ENCODE assay signal across 24 cellular contexts in the genomic region with DNA sequence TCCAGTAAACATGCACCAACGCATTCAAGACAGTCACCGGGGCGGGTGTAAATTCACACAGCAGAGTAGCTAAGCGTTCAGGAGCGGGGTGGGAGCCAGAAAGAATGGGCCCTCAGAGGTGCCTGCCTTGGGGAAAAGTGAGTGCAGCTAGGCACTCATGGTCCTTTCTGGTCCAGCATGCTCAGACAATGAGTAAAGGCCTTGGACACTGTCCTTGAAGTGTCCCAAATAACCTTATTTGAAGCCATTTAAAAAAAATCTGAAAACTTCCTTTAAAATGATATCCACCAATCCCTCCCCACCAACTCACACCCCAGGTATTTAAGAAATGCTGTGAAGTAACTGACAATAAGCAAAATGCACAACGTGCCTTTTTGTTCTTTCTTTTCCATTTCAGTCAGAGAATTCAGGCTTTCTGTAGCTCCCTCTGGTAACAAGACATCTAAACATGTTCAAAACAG.
DNase-seq lines count a peak whose midpoint lies in the region; ATAC-seq and TF ChIP-seq lines count a peak whose summit lies in the region.
"Had no signal": no experiment of that assay in that cellular context is flagged by ENCODE, and none has a peak within 500 bp of the region (broad histone marks: within the 10 kb centered on the region; RNA-seq: fewer than 3 reads in every experiment).

No MANE protein-coding gene starts in this region.

- H3K4me2 ChIP-seq in neural progenitor cell: no peak overlapping the region

- H2AFZ ChIP-seq in neural progenitor cell (replicated peaks): no peak overlapping the region

- 1 to 18% methylated on average over 6 of the region's 6 CpGs for WGBS in aorta, 2 donors

- no peaks in the 10 kb centered on the region for H3F3A ChIP-seq in neural progenitor cell (ENCODE audit: low read depth)

- H3K27ac ChIP-seq in aorta (ENCODE audit: low read depth in 1 of 2, low read length in 2 of 2): peak overlapping the region; percentile 35 to 90
- H3K27ac ChIP-seq in neural progenitor cell: no peak overlapping the region
- H3K27ac ChIP-seq: sigmoid colon, vagina had no signal

- TF ChIP-seq CTCF in chondrocyte (IDR thresholded peaks at IDR 0.05): no peak
- TF ChIP-seq CTCF in mesothelial cell of epicardium (IDR thresholded peaks at IDR 0.05; ENCODE audit: unreplicated experiment): no peak
- no peak for TF ChIP-seq CTCF in neural progenitor cell (IDR thresholded peaks at IDR 0.05)

- H3K36me3 ChIP-seq in aorta (ENCODE audit: control insufficient read depth in 1 of 2, insufficient read depth in 2 of 2, low read length in 1 of 2) (no peaks in the 10 kb centered on the region), neural progenitor cell (no peaks in the 10 kb centered on the region)
- H3K36me3 ChIP-seq: BE2C, sigmoid colon, vagina had no signal

- no peaks in the 10 kb centered on the region for H3K9me3 ChIP-seq in aorta (ENCODE audit: control insufficient read depth, low read length)
- H3K9me3 ChIP-seq in neural progenitor cell (ENCODE audit: low read depth): no peaks in the 10 kb centered on the region
- H3K9me3 ChIP-seq: BE2C, Caco-2, sigmoid colon, vagina had no signal

- no peaks in the 10 kb centered on the region for H3K79me2 ChIP-seq in neural progenitor cell (ENCODE audit: low read depth)

- H3K4me3 Mint-ChIP-seq in chondrocyte (ENCODE audit: unreplicated experiment) (no peak overlapping the region), mesothelial cell of epicardium (no peak overlapping the region), neural progenitor cell (no peak overlapping the region)
- H3K4me3 Mint-ChIP-seq: activated naive CD8-positive, alpha-beta T cell treated with anti-CD3 and anti-CD28 coated beads, Interleukin-2, amount 50 U/mL, for 24 hours; nephron progenitor cell; WTC11 had no signal

- H3K4me1 Mint-ChIP-seq in chondrocyte (ENCODE audit: low read depth): peaks cover 24% of the 10 kb centered on the region
- peaks cover 21% of the 10 kb centered on the region for H3K4me1 Mint-ChIP-seq in mesothelial cell of epicardium
- H3K4me1 Mint-ChIP-seq in neural progenitor cell: peaks cover 7% of the 10 kb centered on the region
- H3K4me1 Mint-ChIP-seq: activated naive CD8-positive, alpha-beta T cell treated with anti-CD3 and anti-CD28 coated beads, Interleukin-2, amount 50 U/mL, for 24 hours had no signal

- no peak for ATAC-seq in aorta (ENCODE audit: low FRiP score)
- ATAC-seq: activated naive CD8-positive, alpha-beta T cell treated with anti-CD3 and anti-CD28 coated beads, Interleukin-2, amount 50 U/mL, for 24 hours; SK-N-SH treated with all-trans-retinoic acid at 6 μM for 48 hours; WTC11 had no signal

- no peaks in the 10 kb centered on the region for H3K27me3 Mint-ChIP-seq in chondrocyte (ENCODE audit: low read depth)
- no peaks in the 10 kb centered on the region for H3K27me3 Mint-ChIP-seq in mesothelial cell of epicardium (ENCODE audit: low read depth)
- no peaks in the 10 kb centered on the region for H3K27me3 Mint-ChIP-seq in neural progenitor cell (ENCODE audit: insufficient read depth, low read depth)
- H3K27me3 Mint-ChIP-seq: activated naive CD8-positive, alpha-beta T cell treated with anti-CD3 and anti-CD28 coated beads, Interleukin-2, amount 50 U/mL, for 24 hours had no signal

- no peaks in the 10 kb centered on the region for H3K27me3 ChIP-seq in aorta (ENCODE audit: control insufficient read depth in 1 of 2, insufficient read depth in 2 of 2, low read length in 1 of 2)
- no peaks in the 10 kb centered on the region for H3K27me3 ChIP-seq in neural progenitor cell
- H3K27me3 ChIP-seq: BE2C, sigmoid colon, vagina had no signal

- H4K20me1 ChIP-seq in neural progenitor cell (ENCODE audit: low read depth): no peaks in the 10 kb centered on the region

- H3K9me3 Mint-ChIP-seq in chondrocyte (ENCODE audit: low read depth) (no peaks in the 10 kb centered on the region), mesothelial cell of epicardium (no peaks in the 10 kb centered on the region), neural progenitor cell (no peaks in the 10 kb centered on the region)
- H3K9me3 Mint-ChIP-seq: activated naive CD8-positive, alpha-beta T cell treated with anti-CD3 and anti-CD28 coated beads, Interleukin-2, amount 50 U/mL, for 24 hours; nephron progenitor cell; WTC11 had no signal

- DNase-seq in GM04503 (ENCODE audit: low read depth): peak; percentile 29
- DNase-seq in chondrocyte (ENCODE audit: low spot score): no peak
- no peak for DNase-seq in mesothelial cell of epicardium (ENCODE audit: low spot score in 2 of 2, unreplicated experiment in 2 of 2)
- DNase-seq in aorta: no peak
- no peak for DNase-seq in HCEC 1CT
- no peak for DNase-seq in neural progenitor cell (ENCODE audit: low spot score)
- DNase-seq in NCI-H2171 (lab: John Stamatoyannopoulos, UW): no peak
- DNase-seq: activated CD4-positive, alpha-beta T cell treated with anti-CD3 and anti-CD28 coated beads, Interleukin-2, amount 50 U/mL, for 4 hours; activated effector memory CD4-positive, alpha-beta T cell treated with anti-CD3 and anti-CD28 coated beads, Interleukin-2, amount 50 U/mL, for 16 hours; activated naive CD8-positive, alpha-beta T cell treated with anti-CD3 and anti-CD28 coated beads, Interleukin-2, amount 50 U/mL, for 24 hours; BE2C; Caco-2; dermis blood vessel endothelial cell; DND-41; head of caudate nucleus; midbrain; NCI-H1436; NCI-H82; nephron progenitor cell; sigmoid colon; T-helper 9 cell had no signal

- H3K36me3 Mint-ChIP-seq in chondrocyte (ENCODE audit: low read depth): no peaks in the 10 kb centered on the region
- no peaks in the 10 kb centered on the region for H3K36me3 Mint-ChIP-seq in mesothelial cell of epicardium
- no peaks in the 10 kb centered on the region for H3K36me3 Mint-ChIP-seq in neural progenitor cell
- H3K36me3 Mint-ChIP-seq: WTC11 had no signal

- no peak overlapping the region for H3K4me3 ChIP-seq in aorta (ENCODE audit: low read length in 2 of 2)
- H3K4me3 ChIP-seq in neural progenitor cell: no peak overlapping the region
- H3K4me3 ChIP-seq: sigmoid colon, vagina had no signal

- H3K27ac Mint-ChIP-seq in chondrocyte (ENCODE audit: unreplicated experiment) (peak overlapping the region; percentile 76), mesothelial cell of epicardium (peak overlapping the region; percentile 84), neural progenitor cell (no peak overlapping the region)
- H3K27ac Mint-ChIP-seq: activated naive CD8-positive, alpha-beta T cell treated with anti-CD3 and anti-CD28 coated beads, Interleukin-2, amount 50 U/mL, for 24 hours; nephron progenitor cell; WTC11 had no signal

- intact Hi-C loops in aorta (cut with DNase I): no loop called here

- H3K4me1 ChIP-seq in aorta (ENCODE audit: control insufficient read depth in 1 of 2, insufficient read depth in 2 of 2, low read length in 2 of 2) (peaks cover 0 to 8% of the 10 kb centered on the region in 2 donors), neural progenitor cell (no peaks in the 10 kb centered on the region)
- H3K4me1 ChIP-seq: BE2C, Caco-2 had no signal

- H3K9ac ChIP-seq in neural progenitor cell: no peak overlapping the region
